Comparison of ENCODE assay signal across 17 cellular contexts in the genomic region with DNA sequence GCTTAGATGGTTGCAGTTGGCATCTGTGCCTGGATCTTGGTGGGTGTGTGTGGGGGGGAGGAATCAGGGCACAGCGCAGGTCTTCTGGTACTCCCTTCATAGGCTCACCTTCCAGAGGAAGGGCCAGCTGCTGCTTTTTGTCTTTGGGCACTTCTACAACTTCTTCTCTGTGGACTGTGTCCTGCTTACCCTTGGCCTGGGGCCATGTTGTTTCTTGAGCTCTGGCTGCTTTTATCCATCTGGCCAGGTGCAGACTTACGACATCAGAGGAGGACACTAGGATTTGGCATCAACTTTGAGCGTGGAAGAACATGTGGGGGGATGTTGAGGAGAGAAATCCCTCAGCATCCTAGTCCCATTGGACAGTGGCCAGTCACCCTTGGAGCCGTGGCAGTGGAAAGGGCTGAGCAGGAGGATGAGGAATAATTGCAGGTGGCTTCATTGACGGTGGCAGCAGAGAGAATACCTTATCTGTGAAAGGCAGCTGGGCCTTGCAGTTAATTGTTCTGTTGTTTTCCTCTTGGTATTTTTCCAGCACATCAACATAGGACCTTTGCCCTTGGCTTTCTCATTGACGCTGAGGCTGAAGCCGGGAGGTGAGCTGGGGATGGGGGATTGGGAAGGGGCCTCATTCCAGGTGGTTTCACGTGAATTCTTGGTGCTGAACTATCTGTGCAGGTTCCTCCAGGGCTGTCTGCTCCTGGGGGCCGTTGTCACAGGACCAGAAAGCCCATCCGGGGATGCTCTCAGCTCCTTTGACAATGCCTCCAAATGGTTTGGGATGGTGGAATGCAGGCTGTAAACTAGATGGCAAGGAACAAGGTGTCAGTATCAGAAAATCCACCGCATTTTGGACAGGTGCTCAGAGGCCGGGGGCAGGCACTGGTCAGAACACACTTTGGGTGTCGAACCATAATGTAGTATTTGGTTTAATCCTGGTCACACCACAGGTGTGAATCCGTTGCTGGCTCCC. TPM values are rescaled to one million over a fixed set of nuclear protein-coding genes. Genes with fewer than 3 reads are reported as not detected.
"Had no signal": no experiment of that assay in that cellular context is flagged by ENCODE, and none has a peak within 500 bp of the region (broad histone marks: within the 10 kb centered on the region; RNA-seq: fewer than 3 reads in every experiment).

No MANE protein-coding gene starts in this region.

- H3K36me3 Mint-ChIP-seq: activated CD4-positive, alpha-beta memory T cell treated with anti-CD3 and anti-CD28 coated beads for 36 hours; naive thymus-derived CD8-positive, alpha-beta T cell had no signal

- H3K27ac ChIP-seq: adrenal gland, body of pancreas, neutrophil, right lobe of liver, spleen, transverse colon had no signal

- H3K4me1 Mint-ChIP-seq: naive thymus-derived CD8-positive, alpha-beta T cell had no signal

- DNase-seq: activated CD4-positive, alpha-beta memory T cell treated with anti-CD3 and anti-CD28 coated beads for 36 hours; activated CD4-positive, alpha-beta T cell treated with anti-CD3 and anti-CD28 coated beads for 1 hour; activated CD8-positive, alpha-beta memory T cell treated with anti-CD3 and anti-CD28 coated beads, Interleukin-2, amount 50 U/mL, for 48 hours; activated naive CD4-positive, alpha-beta T cell treated with Interleukin-2 at 50 U/mL for 16 hours; body of pancreas; central memory CD4-positive, alpha-beta T cell; naive thymus-derived CD8-positive, alpha-beta T cell; posterior cingulate gyrus; right lobe of liver; spleen; stimulated activated CD4-positive, alpha-beta T cell treated with anti-CD3 and anti-CD28 coated beads, Interleukin-1b, Interleukin-23, amount 100 ng/mL, for 48 hours; stimulated activated naive CD4-positive, alpha-beta T cell; T-helper 9 cell; transverse colon had no signal

- ATAC-seq: body of pancreas; esophagus mucosa; naive thymus-derived CD8-positive, alpha-beta T cell; right lobe of liver had no signal

- H3K9me3 ChIP-seq: adrenal gland, body of pancreas, neutrophil, right lobe of liver, spleen, transverse colon had no signal

- H3K27ac Mint-ChIP-seq: activated CD4-positive, alpha-beta memory T cell treated with anti-CD3 and anti-CD28 coated beads for 36 hours; naive thymus-derived CD8-positive, alpha-beta T cell had no signal

- H3K27me3 ChIP-seq: adrenal gland, body of pancreas, right lobe of liver, spleen, transverse colon had no signal

- H3K4me3 Mint-ChIP-seq: activated CD4-positive, alpha-beta memory T cell treated with anti-CD3 and anti-CD28 coated beads for 36 hours; naive thymus-derived CD8-positive, alpha-beta T cell had no signal

- H3K36me3 ChIP-seq: adrenal gland, neutrophil, right lobe of liver, spleen, transverse colon had no signal

- H3K4me3 ChIP-seq: adrenal gland, body of pancreas, right lobe of liver, spleen, transverse colon had no signal

- H3K4me1 ChIP-seq: adrenal gland, body of pancreas, right lobe of liver, spleen had no signal

RNA-seq across cellular contexts. Expression of a gene that starts 9.7 kb away (rescaled TPM):
- total RNA-seq: naive thymus-derived CD8-positive, alpha-beta T cell had no signal
- polyA plus RNA-seq: naive thymus-derived CD8-positive, alpha-beta T cell had no signal
